ENCODE assay signal across 8 cellular contexts in the genomic region with DNA sequence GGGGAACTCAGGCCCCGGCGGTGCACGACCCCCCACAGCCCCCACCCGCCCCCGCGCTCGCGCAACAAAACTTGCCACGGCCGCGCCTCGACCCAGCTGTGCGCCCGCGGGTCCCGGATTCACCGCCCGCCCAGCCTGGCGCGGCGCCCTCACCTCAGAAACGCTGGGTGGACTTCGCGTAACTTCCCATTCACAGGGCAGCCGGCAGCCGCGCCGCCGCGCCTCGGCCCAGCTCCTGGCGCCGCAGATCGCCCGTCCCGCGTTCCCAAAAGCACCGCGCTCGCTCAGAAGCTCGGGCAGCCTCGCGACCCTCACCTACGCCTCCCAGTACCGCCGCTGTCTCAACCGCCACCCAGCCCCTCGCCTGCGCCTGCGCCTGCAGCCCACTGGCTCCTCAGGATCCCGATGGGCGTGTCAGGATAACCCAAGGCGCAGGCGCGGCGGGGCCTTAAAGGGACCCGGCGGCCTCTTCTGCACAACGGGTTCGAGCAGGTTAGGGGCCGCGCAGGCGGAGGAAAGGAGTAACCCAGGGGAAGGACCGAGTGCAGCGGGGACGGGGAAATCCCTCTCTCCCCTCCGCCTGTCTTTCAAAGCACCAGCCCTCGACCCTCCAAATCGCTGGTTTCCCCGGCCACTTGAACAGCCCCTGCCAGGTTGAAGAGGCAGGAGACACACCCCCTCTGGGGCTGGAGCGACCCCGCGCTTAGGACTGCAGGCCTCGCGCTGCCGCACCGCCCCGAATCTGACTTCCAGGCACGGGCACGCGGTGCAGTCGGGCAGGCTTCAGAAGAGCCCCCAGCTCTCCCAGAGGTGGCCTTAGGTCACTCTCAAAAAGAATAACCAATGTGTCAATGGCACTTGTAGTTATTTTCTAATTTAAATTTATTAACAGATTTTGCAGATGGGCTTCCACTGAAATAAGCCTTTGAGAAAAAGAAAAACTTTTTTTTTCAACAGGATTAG. TPM values are rescaled to one million over a fixed set of nuclear protein-coding genes. Genes with fewer than 3 reads are reported as not detected.
DNase-seq lines count a peak whose midpoint lies in the region; ATAC-seq, FAIRE-seq and TF ChIP-seq lines count a peak whose summit lies in the region.

A gene (minus strand): TSS at position 380 of the 963 bp plus-strand sequence.

- ATAC-seq in GM21576 (IDR thresholded peaks at IDR 0.05; ENCODE audit: unreplicated experiment) (peak; percentile 76), mucosa of descending colon (peak; percentile 98)

- H3K36me3 ChIP-seq in OCI-LY7 (ENCODE audit: insufficient read depth, low read length) (no peaks in the 10 kb centered on the region; the same call in 1 of the 2 replicates), mucosa of descending colon (ENCODE audit: low read depth) (no peaks in the 10 kb centered on the region)

- POLR2A ChIA-PET in OCI-LY7 (lab: Charles Lee), result interaction anchor here (0.6 to 1.7 kb wide), 5 partner anchors 9 to 290 kb away, joined by 3 to 11 read pairs (median 3); no protein-coding TSS in a partner anchor

- peak within 1 kb of the TSS; percentile 69 for H3K4me2 ChIP-seq in OCI-LY7 (ENCODE audit: low read length)

- TF ChIP-seq POLR2A in erythroblast (IDR thresholded peaks at IDR 0.05; ENCODE audit: low read length), result no peak

- no TSS peak for BruUV-seq in OCI-LY7 (replicated peaks; lab: Mats Ljungman, UMichigan)

- FAIRE-seq in D721Med (lab: Jason Lieb, UNC), result no peak

- intact Hi-C loops in OCI-LY7 (cut with micrococcal nuclease; ENCODE audit: unreplicated experiment), result loop anchor here (2.0 kb wide), 1 partner anchor 31 kb away; no protein-coding TSS in a partner anchor
- intact Hi-C loops in mucosa of descending colon (cut with DNase I, micrococcal nuclease), result no loop called here

- TF ChIP-seq CTCF in D721Med (IDR thresholded peaks at IDR 0.05; ENCODE audit: insufficient read depth, missing control alignments), result no peak
- TF ChIP-seq CTCF in OCI-LY7 (conservative IDR thresholded peaks at IDR 0.05; ENCODE audit: low read length), result no peak
- TF ChIP-seq CTCF in mucosa of descending colon (IDR thresholded peaks at IDR 0.05), result no peak

- DNase-seq in D721Med (ENCODE audit: insufficient read length, low spot score) (peak; percentile 99), HuH-7.5 (ENCODE audit: low spot score) (peak; percentile 100), OCI-LY7 (ENCODE audit: low spot score) (peak; percentile 98), activated T-cell treated with anti-CD3 and anti-CD28 coated beads for 48 hours (ENCODE audit: low read depth) (peak; percentile 97), erythroblast (lab: John Stamatoyannopoulos, UW) (peak; percentile 91 to 92), mucosa of descending colon (peak; percentile 96 to 99 (median 98))
- DNase-seq in stimulated activated CD8-positive, alpha-beta memory T cell treated with anti-CD3 and anti-CD28 coated beads, Interleukin-2, amount 100 ng/mL, for 48 hours (ENCODE audit: low read depth in 2 of 2), result peak; percentile 99 to 100

- H3K4me3 ChIP-seq in OCI-LY7 (ENCODE audit: low read depth, low read length, poor library complexity, severe bottlenecking), result peak within 1 kb of the TSS; percentile 69
- H3K4me3 ChIP-seq in mucosa of descending colon, result peak within 1 kb of the TSS; percentile 69

- H3K9me3 ChIP-seq in OCI-LY7 (ENCODE audit: low read length), result no peaks in the 10 kb centered on the region
- H3K9me3 ChIP-seq in mucosa of descending colon, result no peaks in the 10 kb centered on the region

- H4K20me1 ChIP-seq in OCI-LY7 (ENCODE audit: insufficient read depth, low read length), result 0 out of 2 replicates have a peak, but pooled peaks cover 3% of the 10 kb centered on the region

- CTCF ChIA-PET in OCI-LY7 (lab: Charles Lee; ENCODE audit: unreplicated experiment), result no interaction called here

- H3K27ac ChIP-seq in OCI-LY7 (ENCODE audit: low read depth, low read length, poor library complexity, severe bottlenecking), result no peak within 1 kb of the TSS

- H3K4me1 ChIP-seq in OCI-LY7 (ENCODE audit: insufficient read depth, low read length, poor library complexity, severe bottlenecking) (peaks cover 22% of the 10 kb centered on the region), mucosa of descending colon (ENCODE audit: low read depth) (peaks cover 20% of the 10 kb centered on the region)

- no peaks in the 10 kb centered on the region for H3K9me2 ChIP-seq in OCI-LY7 (ENCODE audit: insufficient read depth, low read length)

- H3K79me2 ChIP-seq in OCI-LY7 (ENCODE audit: insufficient read depth, low read depth, low read length), result no peaks in the 10 kb centered on the region

- H2AFZ ChIP-seq in OCI-LY7 (ENCODE audit: low read length), result peak within 1 kb of the TSS; percentile 68

RNA-seq across cellular contexts. Expression of the gene that starts here (rescaled TPM):
- total RNA-seq in OCI-LY7 (2014; rRNA removed; shearing (Covaris generic)), result 9.0 and 11.0 TPM in 2 replicates
- 33.1 and 34.1 TPM in 2 replicates for total RNA-seq in OCI-LY7 (2022)
- total RNA-seq in mucosa of descending colon, result 100 to 1,000 TPM in 2 of 3 donors, 10 to 100 TPM in 1; 80.2 to 169 (median 104) TPM
